In genomic region chr20:50690979-50691584, GRCh38 we compare ENCODE assay signal across 8 cellular contexts. TPM values are rescaled to one million over a fixed set of nuclear protein-coding genes. Genes with fewer than 3 reads are reported as not detected.
DNase-seq lines count a peak whose midpoint lies in the region; ATAC-seq and TF ChIP-seq lines count a peak whose summit lies in the region.

Gene RIPOR3 (minus strand): TSS chr20:50691542. CDS start chr20:50691128, 414 bp downstream.

- no peak for TF ChIP-seq CTCF in lung (IDR thresholded peaks at IDR 0.05; ENCODE audit: control extremely low read depth, extremely low read depth)
- TF ChIP-seq CTCF in thoracic aorta (IDR thresholded peaks at IDR 0.05) = no peak

- H3K9me3 ChIP-seq in lung (ENCODE audit: control insufficient read depth in 2 of 2, insufficient read depth in 1 of 2, low read length in 1 of 2) (no peaks in the 10 kb centered on the region), thoracic aorta (no peaks in the 10 kb centered on the region)

- H3K9me3 Mint-ChIP-seq in T-helper 2 cell treated with Interferon-gamma antibody and Interleukin-4, amounts not matched to agents 5 μg/mL and 100 μg/mL, for 36 hours = no peaks in the 10 kb centered on the region

- 6 to 22% methylated on average over 32 of the region's 32 CpGs for WGBS in lung, 2 donors

- peak within 1 kb of the TSS; percentile 31 for H3K27ac Mint-ChIP-seq in T-helper 2 cell treated with Interferon-gamma antibody and Interleukin-4, amounts not matched to agents 5 μg/mL and 100 μg/mL, for 36 hours

- H3K4me1 ChIP-seq in lung (ENCODE audit: control insufficient read depth in 2 of 2, insufficient read depth in 2 of 2, low read length in 2 of 2) (no peaks in the 10 kb centered on the region), thoracic aorta (ENCODE audit: control insufficient read depth in 1 of 2, low read depth in 2 of 2) (peaks cover 5% of the 10 kb centered on the region in 2 donors)

- peak within 1 kb of the TSS; percentile 24 for H3K4me3 ChIP-seq in lung
- peak within 1 kb of the TSS; percentile 63 for H3K4me3 ChIP-seq in thoracic aorta

- no peak within 1 kb of the TSS for H3K4me3 Mint-ChIP-seq in T-helper 2 cell treated with Interferon-gamma antibody and Interleukin-4, amounts not matched to agents 5 μg/mL and 100 μg/mL, for 36 hours

- no peak for ATAC-seq in lung (ENCODE audit: insufficient read depth, low FRiP score)
- ATAC-seq in thoracic aorta (ENCODE audit: insufficient number of reproducible peaks, low FRiP score, low read depth) = no peak
- ATAC-seq in GM21825 (IDR thresholded peaks at IDR 0.05; ENCODE audit: unreplicated experiment) = no peak

- H3K4me1 Mint-ChIP-seq in T-helper 2 cell treated with Interferon-gamma antibody and Interleukin-4, amounts not matched to agents 5 μg/mL and 100 μg/mL, for 36 hours (ENCODE audit: low read depth) = peaks cover 8% of the 10 kb centered on the region

- H3K27ac ChIP-seq in lung (ENCODE audit: low read depth in 1 of 2, low read length in 1 of 2) (peak within 1 kb of the TSS in 1 of 2 donors; percentile 28), thoracic aorta (no peak within 1 kb of the TSS)

- no peaks in the 10 kb centered on the region for H3K36me3 ChIP-seq in lung (ENCODE audit: control insufficient read depth in 2 of 2, insufficient read depth in 2 of 2, low read length in 2 of 2)
- no peaks in the 10 kb centered on the region for H3K36me3 ChIP-seq in thoracic aorta

- peaks cover 51% of the 10 kb centered on the region for H3K27me3 Mint-ChIP-seq in T-helper 2 cell treated with Interferon-gamma antibody and Interleukin-4, amounts not matched to agents 5 μg/mL and 100 μg/mL, for 36 hours (ENCODE audit: low read depth)

- H3K27me3 ChIP-seq in lung (ENCODE audit: control insufficient read depth, insufficient read depth) = no peaks in the 10 kb centered on the region
- H3K27me3 ChIP-seq in thoracic aorta (replicated peaks; ENCODE audit: insufficient read depth) = peaks cover 5% of the 10 kb centered on the region

- no peak for DNase-seq in T-helper 2 cell treated with Interferon-gamma antibody and Interleukin-4, amounts not matched to agents 5 μg/mL and 100 μg/mL, for 36 hours (ENCODE audit: low spot score)
- DNase-seq in T-helper 2 cell (no peak), dermis blood vessel endothelial cell (peak; percentile 8), lung (ENCODE audit: low spot score) (no peak), thoracic aorta (ENCODE audit: low spot score) (no peak), DMS79 (lab: John Stamatoyannopoulos, UW) (no peak), NCI-H2196 (lab: John Stamatoyannopoulos, UW; ENCODE audit: unreplicated experiment) (no peak)

- no peaks in the 10 kb centered on the region for H3K36me3 Mint-ChIP-seq in T-helper 2 cell treated with Interferon-gamma antibody and Interleukin-4, amounts not matched to agents 5 μg/mL and 100 μg/mL, for 36 hours (ENCODE audit: low read depth)

RNA-seq across cellular contexts. Expression of gene RIPOR3, which starts in this region (rescaled TPM):
- total RNA-seq in dermis blood vessel endothelial cell (0.68 TPM in 1 of 2 replicates, not detected in the other), lung (1 to 10 TPM; 4.3 to 7.9 TPM), thoracic aorta (1 to 10 TPM; 4.5 to 8.4 TPM)
- 1 to 10 TPM; 7.4 to 9.9 TPM for polyA plus RNA-seq in lung

Comparison
In these comparisons a context has a peak if more than half of its experiments do, and no peak if none do; other contexts are left out.
1. Peak in DNase-seq in dermis blood vessel endothelial cell; RNA of the gene not detected or under 1 TPM.